32 cellular contexts compared by ENCODE assay signal in the genomic region with DNA sequence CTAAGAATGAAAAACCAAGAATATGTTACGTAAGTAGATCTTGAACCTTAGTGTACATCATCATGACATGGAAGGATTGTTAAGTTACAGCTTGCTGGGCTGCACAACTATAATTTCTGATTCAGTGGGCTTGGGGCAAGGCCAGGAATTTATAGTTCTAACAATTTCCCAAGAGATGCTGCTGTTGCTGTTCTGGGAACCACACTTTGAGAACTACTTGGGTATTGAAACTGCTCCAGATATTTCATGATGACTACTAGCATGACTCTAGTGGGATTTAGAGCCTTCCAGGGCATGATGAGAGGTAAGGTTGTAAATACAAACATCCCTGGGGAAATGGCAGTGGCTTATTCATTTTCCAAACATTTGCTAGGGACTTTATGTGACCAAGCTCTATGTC.
"Had no signal": no experiment of that assay in that cellular context is flagged by ENCODE, and none has a peak within 500 bp of the region (broad histone marks: within the 10 kb centered on the region; RNA-seq: fewer than 3 reads in every experiment).

No MANE protein-coding gene starts in this region.

- H3K27ac ChIP-seq: adrenal gland, body of pancreas, brain microvascular endothelial cell, breast epithelium, VCaP had no signal

- DNase-seq: activated B cell treated with CpG ODN at 0.5 μM for 24 hours; activated CD4-positive, alpha-beta memory T cell treated with anti-CD3 and anti-CD28 coated beads for 36 hours; activated CD4-positive, alpha-beta T cell treated with anti-CD3 and anti-CD28 coated beads for 4 hours; activated CD4-positive, alpha-beta T cell treated with anti-CD3 and anti-CD28 coated beads, Interleukin-2, amount 10 ng/mL, durations not matched to agents 24 days and 14 days; activated CD4-positive, alpha-beta T cell treated with anti-CD3 and anti-CD28 coated beads, Interleukin-2, amount 50 U/mL, for 1 hour; activated CD4-positive, alpha-beta T cell treated with anti-CD3 and anti-CD28 coated beads, Interleukin-2, amount 50 U/mL, for 4 hours; activated CD4-positive, CD25-positive, alpha-beta regulatory T cell treated with anti-CD3 and anti-CD28 coated beads, Interleukin-2, amount 50 U/mL, for 72 hours; activated CD8-positive, alpha-beta memory T cell treated with anti-CD3 and anti-CD28 coated beads, Interleukin-2, amount 50 U/mL, for 4 hours; activated CD8-positive, alpha-beta T cell treated with anti-CD3 and anti-CD28 coated beads for 36 hours; activated effector memory CD4-positive, alpha-beta T cell treated with anti-CD3 and anti-CD28 coated beads, Interleukin-2, amount 50 U/mL, for 16 hours; activated gamma-delta T cell treated with Interleukin-2 at 50 U/mL for 16 hours; activated naive CD4-positive, alpha-beta T cell; activated naive CD4-positive, alpha-beta T cell treated with anti-CD3 and anti-CD28 coated beads for 36 hours; activated naive CD4-positive, alpha-beta T cell treated with anti-CD3 and anti-CD28 coated beads, Interleukin-2, amount 50 U/mL, for 16 hours; activated naive CD8-positive, alpha-beta T cell treated with anti-CD3 and anti-CD28 coated beads for 36 hours; activated T-cell treated with anti-CD3 and anti-CD28 coated beads for 4 hours; activated T-cell treated with anti-CD3 and anti-CD28 coated beads, Interleukin-2, amount 50 U/mL, for 1 hour; activated T-cell treated with anti-CD3 and anti-CD28 coated beads, Interleukin-2, amount 50 U/mL, for 4 hours; activated T-cell treated with anti-CD3 and anti-CD28 coated beads, Interleukin-2, amount 50 U/mL, for 72 hours; adrenal gland; amniotic stem cell; aorta; body of pancreas; brain microvascular endothelial cell; central memory CD4-positive, alpha-beta T cell; T-cell; T-helper 17 cell had no signal

- ATAC-seq: activated CD8-positive, alpha-beta T cell treated with anti-CD3 and anti-CD28 coated beads for 36 hours; activated naive CD4-positive, alpha-beta T cell treated with anti-CD3 and anti-CD28 coated beads, Interleukin-2, amount 50 U/mL, for 72 hours; activated T-cell treated with anti-CD3 and anti-CD28 coated beads, Interleukin-2, amount 50 U/mL, for 4 hours; activated T-cell treated with anti-CD3 and anti-CD28 coated beads, Interleukin-2, amount 50 U/mL, for 72 hours; activated T-helper 17 cell treated with anti-CD3 and anti-CD28 coated beads, Interleukin-2, amount 50 U/mL, for 72 hours; body of pancreas; T-cell; T-helper 17 cell had no signal

- H3K27me3 Mint-ChIP-seq: activated B cell treated with CpG ODN at 0.5 μM for 24 hours; activated CD4-positive, alpha-beta memory T cell treated with anti-CD3 and anti-CD28 coated beads for 36 hours; activated CD4-positive, alpha-beta T cell treated with anti-CD3 and anti-CD28 coated beads, Interleukin-2, amount 10 ng/mL, durations not matched to agents 24 days and 14 days; activated CD8-positive, alpha-beta T cell treated with anti-CD3 and anti-CD28 coated beads for 36 hours; activated naive CD8-positive, alpha-beta T cell treated with anti-CD3 and anti-CD28 coated beads for 36 hours; activated T-helper 17 cell treated with anti-CD3 and anti-CD28 coated beads, Interleukin-2, amount 50 U/mL, for 72 hours; T-cell; T-helper 17 cell had no signal

- H3K4me3 Mint-ChIP-seq: activated B cell treated with CpG ODN at 0.5 μM for 24 hours; activated CD4-positive, alpha-beta memory T cell treated with anti-CD3 and anti-CD28 coated beads for 36 hours; activated CD4-positive, alpha-beta T cell treated with anti-CD3 and anti-CD28 coated beads, Interleukin-2, amount 10 ng/mL, durations not matched to agents 24 days and 14 days; activated CD8-positive, alpha-beta T cell treated with anti-CD3 and anti-CD28 coated beads for 36 hours; activated naive CD4-positive, alpha-beta T cell treated with anti-CD3 and anti-CD28 coated beads for 36 hours; activated naive CD8-positive, alpha-beta T cell treated with anti-CD3 and anti-CD28 coated beads for 36 hours; activated T-cell treated with anti-CD3 and anti-CD28 coated beads, Interleukin-2, amount 50 U/mL, for 4 hours; activated T-cell treated with anti-CD3 and anti-CD28 coated beads, Interleukin-2, amount 50 U/mL, for 72 hours; activated T-helper 1 cell treated with anti-CD3 and anti-CD28 coated beads, Interleukin-12 subunit alpha, Interleukin-12 subunit beta, Interleukin-2, Interleukin-4 antibody, amounts not matched to agents 30 ng/mL and 10 ng/mL and 1 ng/mL, durations not matched to agents 14 hours and 24 hours and 36 hours; activated T-helper 17 cell treated with anti-CD3 and anti-CD28 coated beads, Interleukin-2, amount 50 U/mL, for 72 hours; T-cell; T-helper 17 cell had no signal

- H3K36me3 Mint-ChIP-seq: activated CD4-positive, alpha-beta memory T cell treated with anti-CD3 and anti-CD28 coated beads for 36 hours; activated naive CD4-positive, alpha-beta T cell treated with anti-CD3 and anti-CD28 coated beads, Interleukin-2, amount 50 U/mL, for 72 hours; activated naive CD8-positive, alpha-beta T cell treated with anti-CD3 and anti-CD28 coated beads for 36 hours; T-cell had no signal

- H3K4me1 Mint-ChIP-seq: activated B cell treated with CpG ODN at 0.5 μM for 24 hours; activated CD4-positive, alpha-beta T cell treated with anti-CD3 and anti-CD28 coated beads, Interleukin-2, amount 10 ng/mL, durations not matched to agents 24 days and 14 days; activated naive CD8-positive, alpha-beta T cell treated with anti-CD3 and anti-CD28 coated beads for 36 hours; activated T-helper 17 cell treated with anti-CD3 and anti-CD28 coated beads, Interleukin-2, amount 50 U/mL, for 72 hours; T-cell; T-helper 17 cell had no signal

- H3K27me3 ChIP-seq: adrenal gland, body of pancreas, brain microvascular endothelial cell, breast epithelium had no signal

- H3K4me3 ChIP-seq: adrenal gland, body of pancreas, breast epithelium had no signal

- H3K4me1 ChIP-seq: adrenal gland, body of pancreas, breast epithelium had no signal

- H3K36me3 ChIP-seq: adrenal gland, brain microvascular endothelial cell, breast epithelium had no signal

- H3K27ac Mint-ChIP-seq: activated B cell treated with CpG ODN at 0.5 μM for 24 hours; activated CD4-positive, alpha-beta memory T cell treated with anti-CD3 and anti-CD28 coated beads for 36 hours; activated CD4-positive, alpha-beta T cell treated with anti-CD3 and anti-CD28 coated beads, Interleukin-2, amount 10 ng/mL, durations not matched to agents 24 days and 14 days; activated CD8-positive, alpha-beta T cell treated with anti-CD3 and anti-CD28 coated beads for 36 hours; activated naive CD4-positive, alpha-beta T cell treated with anti-CD3 and anti-CD28 coated beads for 36 hours; activated naive CD4-positive, alpha-beta T cell treated with anti-CD3 and anti-CD28 coated beads, Interleukin-2, amount 50 U/mL, for 72 hours; activated naive CD8-positive, alpha-beta T cell treated with anti-CD3 and anti-CD28 coated beads for 36 hours; activated T-cell treated with anti-CD3 and anti-CD28 coated beads, Interleukin-2, amount 50 U/mL, for 72 hours; activated T-helper 1 cell treated with anti-CD3 and anti-CD28 coated beads, Interleukin-12 subunit alpha, Interleukin-12 subunit beta, Interleukin-2, Interleukin-4 antibody, amounts not matched to agents 30 ng/mL and 10 ng/mL and 1 ng/mL, durations not matched to agents 14 hours and 24 hours and 36 hours; activated T-helper 17 cell treated with anti-CD3 and anti-CD28 coated beads, Interleukin-2, amount 50 U/mL, for 72 hours; T-cell; T-helper 17 cell had no signal

- H3K9me3 ChIP-seq: adrenal gland, body of pancreas, breast epithelium had no signal
